Comparison of ENCODE assay signal across 2 cellular contexts in genomic region chr1:150596095-150596892, GRCh38.
TF ChIP-seq lines count a peak whose summit lies in the region.

No MANE protein-coding gene starts in this region.

TF ChIP-seq in GM23338, 12 proteins besides CTCF, POLR2A, EP300 and RAD21 (continued from another document):
- TF ChIP-seq EZH2phosphoT487 (IDR thresholded peaks at IDR 0.05; ENCODE audit: unreplicated experiment) (no peak), POLR2AphosphoS5 (IDR thresholded peaks at IDR 0.05; ENCODE audit: low read depth) (no peak), NANOG (IDR thresholded peaks at IDR 0.05; ENCODE audit: borderline replicate concordance) (no peak), ZNF114 (CRISPR knock-in tag; IDR thresholded peaks at IDR 0.05) (no peak), ZNF331 (CRISPR knock-in tag; IDR thresholded peaks at IDR 0.05; ENCODE audit: low read depth) (no peak), ETS1 (IDR thresholded peaks at IDR 0.05) (no peak)
- TF ChIP-seq, protein P1, sequence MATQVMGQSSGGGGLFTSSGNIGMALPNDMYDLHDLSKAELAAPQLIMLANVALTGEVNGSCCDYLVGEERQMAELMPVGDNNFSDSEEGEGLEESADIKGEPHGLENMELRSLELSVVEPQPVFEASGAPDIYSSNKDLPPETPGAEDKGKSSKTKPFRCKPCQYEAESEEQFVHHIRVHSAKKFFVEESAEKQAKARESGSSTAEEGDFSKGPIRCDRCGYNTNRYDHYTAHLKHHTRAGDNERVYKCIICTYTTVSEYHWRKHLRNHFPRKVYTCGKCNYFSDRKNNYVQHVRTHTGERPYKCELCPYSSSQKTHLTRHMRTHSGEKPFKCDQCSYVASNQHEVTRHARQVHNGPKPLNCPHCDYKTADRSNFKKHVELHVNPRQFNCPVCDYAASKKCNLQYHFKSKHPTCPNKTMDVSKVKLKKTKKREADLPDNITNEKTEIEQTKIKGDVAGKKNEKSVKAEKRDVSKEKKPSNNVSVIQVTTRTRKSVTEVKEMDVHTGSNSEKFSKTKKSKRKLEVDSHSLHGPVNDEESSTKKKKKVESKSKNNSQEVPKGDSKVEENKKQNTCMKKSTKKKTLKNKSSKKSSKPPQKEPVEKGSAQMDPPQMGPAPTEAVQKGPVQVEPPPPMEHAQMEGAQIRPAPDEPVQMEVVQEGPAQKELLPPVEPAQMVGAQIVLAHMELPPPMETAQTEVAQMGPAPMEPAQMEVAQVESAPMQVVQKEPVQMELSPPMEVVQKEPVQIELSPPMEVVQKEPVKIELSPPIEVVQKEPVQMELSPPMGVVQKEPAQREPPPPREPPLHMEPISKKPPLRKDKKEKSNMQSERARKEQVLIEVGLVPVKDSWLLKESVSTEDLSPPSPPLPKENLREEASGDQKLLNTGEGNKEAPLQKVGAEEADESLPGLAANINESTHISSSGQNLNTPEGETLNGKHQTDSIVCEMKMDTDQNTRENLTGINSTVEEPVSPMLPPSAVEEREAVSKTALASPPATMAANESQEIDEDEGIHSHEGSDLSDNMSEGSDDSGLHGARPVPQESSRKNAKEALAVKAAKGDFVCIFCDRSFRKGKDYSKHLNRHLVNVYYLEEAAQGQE (IDR thresholded peaks at IDR 0.05; ENCODE audit: unreplicated experiment): no peak
- TF ChIP-seq, protein P2, sequence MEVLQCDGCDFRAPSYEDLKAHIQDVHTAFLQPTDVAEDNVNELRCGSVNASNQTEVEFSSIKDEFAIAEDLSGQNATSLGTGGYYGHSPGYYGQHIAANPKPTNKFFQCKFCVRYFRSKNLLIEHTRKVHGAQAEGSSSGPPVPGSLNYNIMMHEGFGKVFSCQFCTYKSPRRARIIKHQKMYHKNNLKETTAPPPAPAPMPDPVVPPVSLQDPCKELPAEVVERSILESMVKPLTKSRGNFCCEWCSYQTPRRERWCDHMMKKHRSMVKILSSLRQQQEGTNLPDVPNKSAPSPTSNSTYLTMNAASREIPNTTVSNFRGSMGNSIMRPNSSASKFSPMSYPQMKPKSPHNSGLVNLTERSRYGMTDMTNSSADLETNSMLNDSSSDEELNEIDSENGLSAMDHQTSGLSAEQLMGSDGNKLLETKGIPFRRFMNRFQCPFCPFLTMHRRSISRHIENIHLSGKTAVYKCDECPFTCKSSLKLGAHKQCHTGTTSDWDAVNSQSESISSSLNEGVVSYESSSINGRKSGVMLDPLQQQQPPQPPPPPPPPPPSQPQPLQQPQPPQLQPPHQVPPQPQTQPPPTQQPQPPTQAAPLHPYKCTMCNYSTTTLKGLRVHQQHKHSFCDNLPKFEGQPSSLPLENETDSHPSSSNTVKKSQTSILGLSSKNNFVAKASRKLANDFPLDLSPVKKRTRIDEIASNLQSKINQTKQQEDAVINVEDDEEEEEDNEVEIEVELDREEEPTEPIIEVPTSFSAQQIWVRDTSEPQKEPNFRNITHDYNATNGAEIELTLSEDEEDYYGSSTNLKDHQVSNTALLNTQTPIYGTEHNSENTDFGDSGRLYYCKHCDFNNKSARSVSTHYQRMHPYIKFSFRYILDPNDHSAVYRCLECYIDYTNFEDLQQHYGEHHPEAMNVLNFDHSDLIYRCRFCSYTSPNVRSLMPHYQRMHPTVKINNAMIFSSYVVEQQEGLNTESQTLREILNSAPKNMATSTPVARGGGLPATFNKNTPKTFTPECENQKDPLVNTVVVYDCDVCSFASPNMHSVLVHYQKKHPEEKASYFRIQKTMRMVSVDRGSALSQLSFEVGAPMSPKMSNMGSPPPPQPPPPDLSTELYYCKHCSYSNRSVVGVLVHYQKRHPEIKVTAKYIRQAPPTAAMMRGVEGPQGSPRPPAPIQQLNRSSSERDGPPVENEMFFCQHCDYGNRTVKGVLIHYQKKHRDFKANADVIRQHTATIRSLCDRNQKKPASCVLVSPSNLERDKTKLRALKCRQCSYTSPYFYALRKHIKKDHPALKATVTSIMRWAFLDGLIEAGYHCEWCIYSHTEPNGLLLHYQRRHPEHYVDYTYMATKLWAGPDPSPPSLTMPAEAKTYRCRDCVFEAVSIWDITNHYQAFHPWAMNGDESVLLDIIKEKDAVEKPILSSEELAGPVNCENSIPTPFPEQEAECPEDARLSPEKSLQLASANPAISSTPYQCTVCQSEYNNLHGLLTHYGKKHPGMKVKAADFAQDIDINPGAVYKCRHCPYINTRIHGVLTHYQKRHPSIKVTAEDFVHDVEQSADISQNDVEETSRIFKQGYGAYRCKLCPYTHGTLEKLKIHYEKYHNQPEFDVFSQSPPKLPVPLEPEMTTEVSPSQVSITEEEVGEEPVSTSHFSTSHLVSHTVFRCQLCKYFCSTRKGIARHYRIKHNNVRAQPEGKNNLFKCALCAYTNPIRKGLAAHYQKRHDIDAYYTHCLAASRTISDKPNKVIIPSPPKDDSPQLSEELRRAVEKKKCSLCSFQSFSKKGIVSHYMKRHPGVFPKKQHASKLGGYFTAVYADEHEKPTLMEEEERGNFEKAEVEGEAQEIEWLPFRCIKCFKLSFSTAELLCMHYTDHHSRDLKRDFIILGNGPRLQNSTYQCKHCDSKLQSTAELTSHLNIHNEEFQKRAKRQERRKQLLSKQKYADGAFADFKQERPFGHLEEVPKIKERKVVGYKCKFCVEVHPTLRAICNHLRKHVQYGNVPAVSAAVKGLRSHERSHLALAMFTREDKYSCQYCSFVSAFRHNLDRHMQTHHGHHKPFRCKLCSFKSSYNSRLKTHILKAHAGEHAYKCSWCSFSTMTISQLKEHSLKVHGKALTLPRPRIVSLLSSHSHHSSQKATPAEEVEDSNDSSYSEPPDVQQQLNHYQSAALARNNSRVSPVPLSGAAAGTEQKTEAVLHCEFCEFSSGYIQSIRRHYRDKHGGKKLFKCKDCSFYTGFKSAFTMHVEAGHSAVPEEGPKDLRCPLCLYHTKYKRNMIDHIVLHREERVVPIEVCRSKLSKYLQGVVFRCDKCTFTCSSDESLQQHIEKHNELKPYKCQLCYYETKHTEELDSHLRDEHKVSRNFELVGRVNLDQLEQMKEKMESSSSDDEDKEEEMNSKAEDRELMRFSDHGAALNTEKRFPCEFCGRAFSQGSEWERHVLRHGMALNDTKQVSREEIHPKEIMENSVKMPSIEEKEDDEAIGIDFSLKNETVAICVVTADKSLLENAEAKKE (CRISPR knock-in tag; IDR thresholded peaks at IDR 0.05): no peak

TF ChIP-seq in WTC11, 78 proteins besides CTCF, POLR2A, EP300 and RAD21 (continued from another document):
- TF ChIP-seq, protein P3, sequence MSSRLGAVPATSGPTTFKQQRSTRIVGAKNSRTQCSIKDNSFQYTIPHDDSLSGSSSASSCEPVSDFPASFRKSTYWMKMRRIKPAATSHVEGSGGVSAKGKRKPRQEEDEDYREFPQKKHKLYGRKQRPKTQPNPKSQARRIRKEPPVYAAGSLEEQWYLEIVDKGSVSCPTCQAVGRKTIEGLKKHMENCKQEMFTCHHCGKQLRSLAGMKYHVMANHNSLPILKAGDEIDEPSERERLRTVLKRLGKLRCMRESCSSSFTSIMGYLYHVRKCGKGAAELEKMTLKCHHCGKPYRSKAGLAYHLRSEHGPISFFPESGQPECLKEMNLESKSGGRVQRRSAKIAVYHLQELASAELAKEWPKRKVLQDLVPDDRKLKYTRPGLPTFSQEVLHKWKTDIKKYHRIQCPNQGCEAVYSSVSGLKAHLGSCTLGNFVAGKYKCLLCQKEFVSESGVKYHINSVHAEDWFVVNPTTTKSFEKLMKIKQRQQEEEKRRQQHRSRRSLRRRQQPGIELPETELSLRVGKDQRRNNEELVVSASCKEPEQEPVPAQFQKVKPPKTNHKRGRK (CRISPR knock-in tag; IDR thresholded peaks at IDR 0.05; ENCODE audit: borderline replicate concordance): no peak
- TF ChIP-seq FOXP4 (CRISPR knock-in tag; IDR thresholded peaks at IDR 0.05): no peak
- no peak for TF ChIP-seq ESRRA (CRISPR knock-in tag; IDR thresholded peaks at IDR 0.05; ENCODE audit: borderline replicate concordance)
- no peak for TF ChIP-seq ERG (CRISPR knock-in tag; IDR thresholded peaks at IDR 0.05)
- TF ChIP-seq, protein P4, sequence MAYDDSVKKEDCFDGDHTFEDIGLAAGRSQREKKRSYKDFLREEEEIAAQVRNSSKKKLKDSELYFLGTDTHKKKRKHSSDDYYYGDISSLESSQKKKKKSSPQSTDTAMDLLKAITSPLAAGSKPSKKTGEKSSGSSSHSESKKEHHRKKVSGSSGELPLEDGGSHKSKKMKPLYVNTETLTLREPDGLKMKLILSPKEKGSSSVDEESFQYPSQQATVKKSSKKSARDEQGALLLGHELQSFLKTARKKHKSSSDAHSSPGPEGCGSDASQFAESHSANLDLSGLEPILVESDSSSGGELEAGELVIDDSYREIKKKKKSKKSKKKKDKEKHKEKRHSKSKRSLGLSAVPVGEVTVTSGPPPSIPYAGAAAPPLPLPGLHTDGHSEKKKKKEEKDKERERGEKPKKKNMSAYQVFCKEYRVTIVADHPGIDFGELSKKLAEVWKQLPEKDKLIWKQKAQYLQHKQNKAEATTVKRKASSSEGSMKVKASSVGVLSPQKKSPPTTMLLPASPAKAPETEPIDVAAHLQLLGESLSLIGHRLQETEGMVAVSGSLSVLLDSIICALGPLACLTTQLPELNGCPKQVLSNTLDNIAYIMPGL (CRISPR knock-in tag; IDR thresholded peaks at IDR 0.05): no peak
- no peak for TF ChIP-seq JAZF1 (CRISPR knock-in tag; IDR thresholded peaks at IDR 0.05)
- TF ChIP-seq SP1 (CRISPR knock-in tag; conservative IDR thresholded peaks at IDR 0.05): no peak
- TF ChIP-seq FOXJ3 (CRISPR knock-in tag; IDR thresholded peaks at IDR 0.05; ENCODE audit: borderline replicate concordance): no peak
- TF ChIP-seq PRRX2 (CRISPR knock-in tag; IDR thresholded peaks at IDR 0.05): no peak
- TF ChIP-seq, protein P5, sequence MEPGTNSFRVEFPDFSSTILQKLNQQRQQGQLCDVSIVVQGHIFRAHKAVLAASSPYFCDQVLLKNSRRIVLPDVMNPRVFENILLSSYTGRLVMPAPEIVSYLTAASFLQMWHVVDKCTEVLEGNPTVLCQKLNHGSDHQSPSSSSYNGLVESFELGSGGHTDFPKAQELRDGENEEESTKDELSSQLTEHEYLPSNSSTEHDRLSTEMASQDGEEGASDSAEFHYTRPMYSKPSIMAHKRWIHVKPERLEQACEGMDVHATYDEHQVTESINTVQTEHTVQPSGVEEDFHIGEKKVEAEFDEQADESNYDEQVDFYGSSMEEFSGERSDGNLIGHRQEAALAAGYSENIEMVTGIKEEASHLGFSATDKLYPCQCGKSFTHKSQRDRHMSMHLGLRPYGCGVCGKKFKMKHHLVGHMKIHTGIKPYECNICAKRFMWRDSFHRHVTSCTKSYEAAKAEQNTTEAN (CRISPR knock-in tag; IDR thresholded peaks at IDR 0.05): no peak
- TF ChIP-seq SMAD4 (CRISPR knock-in tag; IDR thresholded peaks at IDR 0.05): no peak
- TF ChIP-seq ZNF425 (CRISPR knock-in tag; conservative IDR thresholded peaks at IDR 0.05): no peak
- TF ChIP-seq NFATC4 (CRISPR knock-in tag; IDR thresholded peaks at IDR 0.05): no peak
- no peak for TF ChIP-seq JUN (CRISPR knock-in tag; IDR thresholded peaks at IDR 0.05)
